8 cellular contexts compared by ENCODE assay signal in genomic region chr1:107963601-107964396, GRCh38. TPM values are rescaled to one million over a fixed set of nuclear protein-coding genes. Genes with fewer than 3 reads are reported as not detected.
DNase-seq lines count a peak whose midpoint lies in the region; ATAC-seq and TF ChIP-seq lines count a peak whose summit lies in the region.

No MANE protein-coding gene starts in this region.

- no peaks in the 10 kb centered on the region for H3K27me3 ChIP-seq in endocrine pancreas (ENCODE audit: control insufficient read depth, insufficient read depth, low read length)
- H3K27me3 ChIP-seq in stomach, result peaks cover 0 to 11% (median 0%) of the 10 kb centered on the region in 3 donors

- TF ChIP-seq POLR2A in stomach (IDR thresholded peaks at IDR 0.05), result no peak

- H3K36me3 ChIP-seq in endocrine pancreas (ENCODE audit: control insufficient read depth, insufficient read depth, low read length) (no peaks in the 10 kb centered on the region), mucosa of descending colon (ENCODE audit: low read depth) (no peaks in the 10 kb centered on the region), stomach (no peaks in the 10 kb centered on the region)

- TF ChIP-seq CTCF in mucosa of descending colon (IDR thresholded peaks at IDR 0.05) (no peak), stomach (IDR thresholded peaks at IDR 0.05) (no peak)

- peak overlapping the region; percentile 91 for H3K4me3 Mint-ChIP-seq in activated CD4-positive, alpha-beta T cell treated with anti-CD3 and anti-CD28 coated beads, Interleukin-2, amount 10 ng/mL, durations not matched to agents 24 days and 14 days

- H3K27ac Mint-ChIP-seq in activated CD4-positive, alpha-beta T cell treated with anti-CD3 and anti-CD28 coated beads, Interleukin-2, amount 10 ng/mL, durations not matched to agents 24 days and 14 days, result peak overlapping the region; percentile 92

- TF ChIP-seq EP300 in stomach (IDR thresholded peaks at IDR 0.05), result no peak

- intact Hi-C loops in activated CD4-positive, alpha-beta T cell treated with anti-CD3 and anti-CD28 coated beads, Interleukin-2, amount 10 ng/mL, durations not matched to agents 24 days and 14 days (cut with micrococcal nuclease), result loop anchor here (1.0 to 10.0 kb wide), 9 partner anchors 13 to 591 kb away; no protein-coding TSS in a partner anchor
- intact Hi-C loops in mucosa of descending colon (cut with DNase I, micrococcal nuclease) (no loop called here), stomach (cut with DNase I; ENCODE audit: low total_unique reads) (loop anchor here (10.0 kb wide), 1 partner anchor 169 kb away; no protein-coding TSS in a partner anchor)

- 2 to 4% (median 2%) methylated on average over 23 to 24 of the region's 24 CpGs for WGBS in stomach, 5 donors

- peaks cover 23% of the 10 kb centered on the region for H3K4me1 Mint-ChIP-seq in activated CD4-positive, alpha-beta T cell treated with anti-CD3 and anti-CD28 coated beads, Interleukin-2, amount 10 ng/mL, durations not matched to agents 24 days and 14 days

- peaks cover 3% of the 10 kb centered on the region for H3K27me3 Mint-ChIP-seq in activated CD4-positive, alpha-beta T cell treated with anti-CD3 and anti-CD28 coated beads, Interleukin-2, amount 10 ng/mL, durations not matched to agents 24 days and 14 days

- H3K4me3 ChIP-seq in endocrine pancreas (ENCODE audit: control insufficient read depth, insufficient read depth, low read length) (peak overlapping the region; percentile 90), mucosa of descending colon (no peak overlapping the region), stomach (peak overlapping the region; percentile 52 to 74 (median 63))

- H3K9ac ChIP-seq in endocrine pancreas (ENCODE audit: control insufficient read depth, insufficient read depth, low read length), result peak overlapping the region; percentile 22

- H3K9me3 ChIP-seq in endocrine pancreas (ENCODE audit: control insufficient read depth, low read length) (no peaks in the 10 kb centered on the region), mucosa of descending colon (no peaks in the 10 kb centered on the region), stomach (no peaks in the 10 kb centered on the region)

- DNase-seq in COLO668 (lab: John Stamatoyannopoulos, UW; ENCODE audit: unreplicated experiment) (peak; percentile 39), mucosa of descending colon (peak; percentile 12 to 50 (median 33)), stomach (peak; percentile 39), HCEC 1CT (no peak)
- DNase-seq in activated CD4-positive, alpha-beta T cell treated with anti-CD3 and anti-CD28 coated beads, Interleukin-2, amount 10 ng/mL, durations not matched to agents 24 days and 14 days, result peak; percentile 86

- peak; percentile 77 for ATAC-seq in GM19468 (IDR thresholded peaks at IDR 0.05; ENCODE audit: extremely low read depth, unreplicated experiment)
- ATAC-seq in HG03575 (IDR thresholded peaks at IDR 0.05; ENCODE audit: extremely low read depth, insufficient number of reproducible peaks, low FRiP score, unreplicated experiment), result peak; percentile 86
- peak; percentile 51 for ATAC-seq in mucosa of descending colon

- H3K27ac ChIP-seq in stomach, result peak overlapping the region; percentile 70 to 89 (median 80)

- peaks cover 8% of the 10 kb centered on the region for H3K4me1 ChIP-seq in endocrine pancreas (ENCODE audit: control insufficient read depth, insufficient read depth, low read length)
- peaks cover 3% of the 10 kb centered on the region for H3K4me1 ChIP-seq in mucosa of descending colon (ENCODE audit: low read depth)
- H3K4me1 ChIP-seq in stomach, result peaks cover 4 to 35% (median 29%) of the 10 kb centered on the region in 4 donors

- H3K9me3 Mint-ChIP-seq in activated CD4-positive, alpha-beta T cell treated with anti-CD3 and anti-CD28 coated beads, Interleukin-2, amount 10 ng/mL, durations not matched to agents 24 days and 14 days, result no peaks in the 10 kb centered on the region

- peaks cover 2% of the 10 kb centered on the region for H3K36me3 Mint-ChIP-seq in activated CD4-positive, alpha-beta T cell treated with anti-CD3 and anti-CD28 coated beads, Interleukin-2, amount 10 ng/mL, durations not matched to agents 24 days and 14 days (ENCODE audit: low read depth)

RNA-seq across cellular contexts. Expression of gene VAV3, which starts 1.2 kb away (rescaled TPM):
- total RNA-seq in activated CD4-positive, alpha-beta T cell treated with anti-CD3 and anti-CD28 coated beads, Interleukin-2, amount 10 ng/mL, durations not matched to agents 24 days and 14 days, result 5.5 TPM in 2 replicates
- total RNA-seq in mucosa of descending colon, result 100 to 1,000 TPM in 2 of 3 donors, 10 to 100 TPM in 1; 41.3 to 142 (median 101) TPM
- total RNA-seq in stomach, result 10 to 100 TPM in 2 of 5 donors, 1 to 10 TPM in 3; 5.7 to 29.3 (median 7.1) TPM
- polyA plus RNA-seq in stomach, result 10 to 100 TPM in 1 of 3 donors, 1 to 10 TPM in 2; 6.5 to 19.2 (median 6.6) TPM

Comparison
In these comparisons a context has a peak if more than half of its experiments do, and no peak if none do; other contexts are left out.
1. intact Hi-C loops: an anchor here in activated CD4-positive, alpha-beta T cell treated with anti-CD3 and anti-CD28 coated beads, Interleukin-2, amount 10 ng/mL, durations not matched to agents 24 days and 14 days (1.0 to 10.0 kb wide) and stomach (10.0 kb wide); none called in mucosa of descending colon.